1 cellular context compared by ENCODE assay signal in genomic region chr3:69085543-69086132, GRCh38.
TF ChIP-seq lines count a peak whose summit lies in the region.

No MANE protein-coding gene starts in this region.

TF ChIP-seq in HepG2, 621 proteins besides CTCF, POLR2A, EP300 and RAD21:
- TF ChIP-seq PHF21A (CRISPR knock-in tag; IDR thresholded peaks at IDR 0.05), result 0 out of 2 replicates have a peak, but pooled peaks have one; percentile 7
- TF ChIP-seq GLI4 (CRISPR knock-in tag; IDR thresholded peaks at IDR 0.05; ENCODE audit: borderline replicate concordance), result no peak
- 0 out of 2 replicates have a peak, but pooled peaks have one; percentile 1 for TF ChIP-seq SAP130 (CRISPR knock-in tag; IDR thresholded peaks at IDR 0.05; ENCODE audit: low read depth)
- TF ChIP-seq THAP11 (CRISPR knock-in tag; IDR thresholded peaks at IDR 0.05), result no peak
- TF ChIP-seq PITX1 (CRISPR knock-in tag; IDR thresholded peaks at IDR 0.05), result 0 out of 2 replicates have a peak, but pooled peaks have one; percentile 15
- TF ChIP-seq FLYWCH1 (CRISPR knock-in tag; IDR thresholded peaks at IDR 0.05), result 0 out of 2 replicates have a peak, but pooled peaks have one; percentile 10
- 0 out of 2 replicates have a peak, but pooled peaks have one; percentile 8 for TF ChIP-seq NCOA1 (CRISPR knock-in tag; IDR thresholded peaks at IDR 0.05)
